ENCODE assay signal across 2 cellular contexts in genomic region chr2:14633451-14634211, GRCh38.
TF ChIP-seq lines count a peak whose summit lies in the region.

No MANE protein-coding gene starts in this region.

TF ChIP-seq in HepG2, 621 proteins besides CTCF, POLR2A, EP300 and RAD21:
- TF ChIP-seq KLF9 (CRISPR knock-in tag; IDR thresholded peaks at IDR 0.05; ENCODE audit: low read depth) (no peak), PBX2 (CRISPR knock-in tag; IDR thresholded peaks at IDR 0.05) (no peak), ZNF841 (CRISPR knock-in tag; IDR thresholded peaks at IDR 0.05; ENCODE audit: borderline replicate concordance) (no peak), SMARCC2 (IDR thresholded peaks at IDR 0.05) (no peak), HMGA1 (CRISPR knock-in tag; conservative IDR thresholded peaks at IDR 0.05) (no peak), KMT2B (CRISPR knock-in tag; IDR thresholded peaks at IDR 0.05) (no peak), ZNF264 (CRISPR knock-in tag; IDR thresholded peaks at IDR 0.05) (no peak), MYNN (CRISPR knock-in tag; IDR thresholded peaks at IDR 0.05; ENCODE audit: low read depth) (no peak), HMG20B (CRISPR knock-in tag; conservative IDR thresholded peaks at IDR 0.05) (no peak), TAF15 (IDR thresholded peaks at IDR 0.05; ENCODE audit: low read depth, low read length, poor library complexity, severe bottlenecking) (no peak), TOE1 (CRISPR knock-in tag; IDR thresholded peaks at IDR 0.05) (no peak), ZBTB38 (CRISPR knock-in tag; IDR thresholded peaks at IDR 0.05) (no peak), RFX1 (IDR thresholded peaks at IDR 0.05) (no peak), FOXJ3 (CRISPR knock-in tag; IDR thresholded peaks at IDR 0.05; ENCODE audit: borderline replicate concordance) (no peak), ZNF619 (CRISPR knock-in tag; IDR thresholded peaks at IDR 0.05) (no peak), AKAP8 (CRISPR knock-in tag; IDR thresholded peaks at IDR 0.05) (no peak), SOX13 (IDR thresholded peaks at IDR 0.05) (no peak), SOX13 (CRISPR knock-in tag; conservative IDR thresholded peaks at IDR 0.05 in 1 of 2, IDR thresholded peaks at IDR 0.05 in 1 of 2) (no peak)
- TF ChIP-seq, protein P1, sequence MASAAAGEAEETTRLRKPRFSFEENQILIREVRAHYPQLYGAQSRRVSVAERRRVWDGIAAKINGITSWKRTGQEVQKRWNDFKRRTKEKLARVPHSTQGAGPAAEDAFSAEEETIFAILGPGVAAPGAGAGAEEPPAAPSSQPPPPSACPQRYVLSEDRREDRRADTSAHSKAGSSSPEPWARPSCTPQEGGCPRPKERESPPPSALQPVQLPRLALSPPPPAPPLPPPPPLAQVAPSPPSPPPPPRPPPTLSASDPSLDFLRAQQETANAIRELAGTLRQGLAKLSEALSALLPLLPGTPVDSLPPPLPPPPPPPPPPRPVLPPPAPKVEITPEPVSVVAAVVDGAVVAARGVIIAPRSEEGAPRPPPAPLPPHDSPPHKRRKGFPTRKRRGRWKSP (CRISPR knock-in tag; IDR thresholded peaks at IDR 0.05), result no peak

TF ChIP-seq in H1, 55 proteins besides CTCF, POLR2A, EP300 and RAD21:
- no peak for TF ChIP-seq ASH2L (IDR thresholded peaks at IDR 0.05; ENCODE audit: low read length)
- peak; percentile 91 for TF ChIP-seq SUZ12 (IDR thresholded peaks at IDR 0.05; ENCODE audit: low read length)
- no peak for TF ChIP-seq KDM1A (IDR thresholded peaks at IDR 0.05; ENCODE audit: borderline replicate concordance, low read length)
- TF ChIP-seq EZH2 (IDR thresholded peaks at IDR 0.05; ENCODE audit: low read depth, low read length, severe bottlenecking), result peak; percentile 79
- TF ChIP-seq, protein P2, sequence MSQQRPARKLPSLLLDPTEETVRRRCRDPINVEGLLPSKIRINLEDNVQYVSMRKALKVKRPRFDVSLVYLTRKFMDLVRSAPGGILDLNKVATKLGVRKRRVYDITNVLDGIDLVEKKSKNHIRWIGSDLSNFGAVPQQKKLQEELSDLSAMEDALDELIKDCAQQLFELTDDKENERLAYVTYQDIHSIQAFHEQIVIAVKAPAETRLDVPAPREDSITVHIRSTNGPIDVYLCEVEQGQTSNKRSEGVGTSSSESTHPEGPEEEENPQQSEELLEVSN (IDR thresholded peaks at IDR 0.05), result no peak
- TF ChIP-seq, protein P3, sequence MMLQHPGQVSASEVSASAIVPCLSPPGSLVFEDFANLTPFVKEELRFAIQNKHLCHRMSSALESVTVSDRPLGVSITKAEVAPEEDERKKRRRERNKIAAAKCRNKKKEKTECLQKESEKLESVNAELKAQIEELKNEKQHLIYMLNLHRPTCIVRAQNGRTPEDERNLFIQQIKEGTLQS (IDR thresholded peaks at IDR 0.05; ENCODE audit: insufficient read depth, low read depth, low read length), result no peak
